In genomic region chr3:45280227-45280626, GRCh38 we compare ENCODE assay signal across 33 cellular contexts. TPM values are rescaled to one million over a fixed set of nuclear protein-coding genes. Genes with fewer than 3 reads are reported as not detected.
"Had no signal": no experiment of that assay in that cellular context is flagged by ENCODE, and none has a peak within 500 bp of the region (broad histone marks: within the 10 kb centered on the region; RNA-seq: fewer than 3 reads in every experiment).

No MANE protein-coding gene starts in this region.

- H3K36me3 ChIP-seq: ascending aorta, Peyer's patch, WERI-Rb-1 had no signal

- DNase-seq: activated CD4-positive, alpha-beta T cell treated with anti-CD3 and anti-CD28 coated beads for 1 hour; activated CD4-positive, alpha-beta T cell treated with anti-CD3 and anti-CD28 coated beads for 48 hours; activated CD4-positive, CD25-positive, alpha-beta regulatory T cell; activated CD8-positive, alpha-beta T cell treated with anti-CD3 and anti-CD28 coated beads for 36 hours; activated effector memory CD4-positive, alpha-beta T cell treated with anti-CD3 and anti-CD28 coated beads, Interleukin-2, amount 50 U/mL, for 16 hours; activated naive CD4-positive, alpha-beta T cell; activated naive CD4-positive, alpha-beta T cell treated with anti-CD3 and anti-CD28 coated beads, Interleukin-2, amount 50 U/mL, for 16 hours; activated naive CD8-positive, alpha-beta T cell treated with anti-CD3 and anti-CD28 coated beads for 36 hours; activated T-cell treated with anti-CD3 and anti-CD28 coated beads, Interleukin-2, amount 50 U/mL, for 1 hour; activated T-cell treated with anti-CD3 and anti-CD28 coated beads, Interleukin-2, amount 50 U/mL, for 72 hours; amygdala; body of pancreas; central memory CD4-positive, alpha-beta T cell; NCI-H1092 treated with DMSO at 0.1 percent for 48 hours; NCI-H1417; NCI-H146; NCI-H187; NCI-H2029 treated with DMSO at 0.1 percent for 48 hours; NCI-H2107; NCI-H2171 treated with DMSO at 0.1 percent for 48 hours; NCI-H2227 treated with DMSO at 0.1 percent for 48 hours; NCI-H446; NCI-H510A treated with DMSO at 0.1 percent for 48 hours; NCI-H526 treated with DMSO at 0.1 percent for 48 hours; Peyer's patch; Right ventricle myocardium superior; T1000; WERI-Rb-1 had no signal

- H3K27me3 ChIP-seq: ascending aorta, body of pancreas, Peyer's patch had no signal

- H3K4me3 ChIP-seq: ascending aorta, body of pancreas, Peyer's patch, SK-N-MC had no signal

RNA-seq across cellular contexts. Expression of gene TMEM158, which starts 54.1 kb away (rescaled TPM):
- total RNA-seq: activated CD8-positive, alpha-beta memory T cell treated with anti-CD3 and anti-CD28 coated beads for 36 hours; activated CD8-positive, alpha-beta T cell treated with anti-CD3 and anti-CD28 coated beads for 36 hours; activated T-cell treated with anti-CD3 and anti-CD28 coated beads, Interleukin-2, amount 50 U/mL, for 72 hours; activated T-helper 17 cell treated with anti-CD3 and anti-CD28 coated beads, Interleukin-2, amount 50 U/mL, for 72 hours; ascending aorta; T-helper 1 cell treated with Interleukin-12 subunit alpha and Interleukin-12 subunit beta and Interleukin-4 antibody, amounts not matched to agents 30 ng/mL and 1 ng/mL, for 36 hours had no signal
